ENCODE assay signal across 23 cellular contexts in the genomic region with DNA sequence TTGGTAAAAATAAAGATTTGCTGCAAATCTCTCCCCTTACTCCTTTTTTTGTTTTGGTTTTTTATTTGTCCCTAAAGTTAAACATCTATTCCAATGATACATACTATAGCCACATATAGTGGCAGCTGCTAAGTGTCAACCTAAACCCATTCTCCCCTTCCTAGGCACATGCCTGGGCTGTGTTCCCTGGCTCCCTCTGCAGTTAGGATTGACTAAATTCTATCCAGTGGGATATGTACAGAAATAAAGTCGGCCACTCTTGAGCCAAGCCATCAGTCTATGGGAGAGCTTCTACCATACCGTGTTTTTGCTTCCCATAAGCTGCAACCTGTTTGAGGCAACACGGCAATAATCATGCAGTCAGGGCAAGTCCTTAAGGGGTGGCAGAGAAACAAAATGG. TPM values are rescaled to one million over a fixed set of nuclear protein-coding genes. Genes with fewer than 3 reads are reported as not detected.
"Had no signal": no experiment of that assay in that cellular context is flagged by ENCODE, and none has a peak within 500 bp of the region (broad histone marks: within the 10 kb centered on the region; RNA-seq: fewer than 3 reads in every experiment).

No MANE protein-coding gene starts in this region.

- H3K27ac ChIP-seq: colonic mucosa, dorsolateral prefrontal cortex, epithelial cell of prostate, heart right ventricle, left lung, prostate gland, transverse colon had no signal

- H3K9me3 ChIP-seq: colonic mucosa, heart right ventricle, left lung, prostate gland, transverse colon had no signal

- DNase-seq: activated B cell treated with CpG ODN at 0.5 μM for 24 hours; activated CD4-positive, alpha-beta T cell treated with anti-CD3 and anti-CD28 coated beads for 36 hours; activated CD4-positive, alpha-beta T cell treated with anti-CD3 and anti-CD28 coated beads, Interleukin-2, amount 50 U/mL, for 4 hours; activated CD8-positive, alpha-beta memory T cell treated with anti-CD3 and anti-CD28 coated beads, Interleukin-2, amount 50 U/mL, for 48 hours; activated naive CD4-positive, alpha-beta T cell; activated T-cell treated with anti-CD3 and anti-CD28 coated beads, Interleukin-2, amount 50 U/mL, for 4 hours; central memory CD4-positive, alpha-beta T cell; colonic mucosa; dorsolateral prefrontal cortex; heart right ventricle; left lung; natural killer cell; stimulated activated CD4-positive, alpha-beta T cell treated with anti-CD3 and anti-CD28 coated beads, Interleukin-2, amount 100 ng/mL, for 48 hours; stimulated activated CD8-positive, alpha-beta memory T cell treated with anti-CD3 and anti-CD28 coated beads, Interleukin-4, amount 100 ng/mL, for 48 hours; stimulated activated naive B cell treated with anti-CD40 and anti-IgM and Interleukin-4, amounts not matched to agents 10 μg/mL and 1 μg/mL and 100 μg/mL, for 72 hours; T-helper 9 cell; transverse colon had no signal

- H3K4me3 ChIP-seq: colonic mucosa, dorsolateral prefrontal cortex, heart right ventricle, left lung, lung, prostate gland, transverse colon had no signal

- ATAC-seq: activated CD4-positive, alpha-beta T cell treated with anti-CD3 and anti-CD28 coated beads for 36 hours; activated T-cell treated with anti-CD3 and anti-CD28 coated beads, Interleukin-2, amount 50 U/mL, for 4 hours; heart right ventricle; left lung; natural killer cell; stimulated activated naive B cell treated with anti-CD40 and anti-IgM and Interleukin-4, amounts not matched to agents 10 μg/mL and 1 μg/mL and 100 μg/mL, for 72 hours had no signal

- H3K4me1 ChIP-seq: colonic mucosa, heart right ventricle, left lung, prostate gland, transverse colon had no signal

- H3K36me3 ChIP-seq: colonic mucosa, heart right ventricle, left lung, prostate gland, transverse colon had no signal

- H3K27me3 ChIP-seq: colonic mucosa, left lung, transverse colon had no signal

- FAIRE-seq: astrocyte had no signal

RNA-seq across cellular contexts. Expression of a gene that starts 23.6 kb away (rescaled TPM):
- total RNA-seq: natural killer cell, osteocyte, temporal lobe had no signal

RNA-seq across cellular contexts. Expression of a gene that starts 27.8 kb away (rescaled TPM):
- total RNA-seq: osteocyte, temporal lobe had no signal
